8 cellular contexts compared by ENCODE assay signal in genomic region chr2:212005077-212005671, GRCh38.
DNase-seq lines count a peak whose midpoint lies in the region; ATAC-seq and TF ChIP-seq lines count a peak whose summit lies in the region.

No MANE protein-coding gene starts in this region.

- no peaks in the 10 kb centered on the region for H3K27me3 ChIP-seq in colonic mucosa

- H3K9me3 ChIP-seq in colonic mucosa: no peaks in the 10 kb centered on the region

- no peak overlapping the region for H3K27ac ChIP-seq in colonic mucosa

- DNase-seq in ACHN (peak; percentile 51), GM13977 (ENCODE audit: low spot score) (peak; percentile 20), NCI-H446 treated with DMSO at 0.1 percent for 48 hours (lab: John Stamatoyannopoulos, UW) (peak; percentile 64), colonic mucosa (peak; percentile 20), myocyte (ENCODE audit: low read depth) (peak; percentile 59), mesenteric fat pad (ENCODE audit: low spot score) (no peak)
- no peak for DNase-seq in stimulated activated naive CD4-positive, alpha-beta T cell treated with Interleukin-2 at 50 U/mL for 16 hours (lab: John Stamatoyannopoulos, UW)

- peak; percentile 65 for TF ChIP-seq CTCF in GM13977 (IDR thresholded peaks at IDR 0.05; ENCODE audit: extremely low read depth, insufficient read depth, missing control alignments)
- TF ChIP-seq CTCF in colonic mucosa (IDR thresholded peaks at IDR 0.05): no peak

- H3K4me3 ChIP-seq in colonic mucosa: no peak overlapping the region

- H3K4me1 ChIP-seq in colonic mucosa: no peaks in the 10 kb centered on the region

- intact Hi-C loops in colonic mucosa (cut with DNase I): no loop called here

- no peak overlapping the region for H3K9ac ChIP-seq in colonic mucosa (ENCODE audit: low read depth in 2 of 2, low read length in 2 of 2)

- no peaks in the 10 kb centered on the region for H3K36me3 ChIP-seq in colonic mucosa

- ATAC-seq in HG02885 (IDR thresholded peaks at IDR 0.05; ENCODE audit: poor library complexity, unreplicated experiment): peak; percentile 90

- in situ Hi-C loops in ACHN (cut with HindIII; ENCODE audit: low pct_ligation_motif_present, low pct_unique_long_range_greater_than_20kb, low sequenced_read_pairs): no loop called here
- in situ Hi-C loops in GM13977 (cut with MboI; ENCODE audit: low pct_unique_long_range_greater_than_20kb, low sequenced_read_pairs, unreplicated experiment): no loop called here

Comparison
In these comparisons a context has a peak if more than half of its experiments do, and no peak if none do; other contexts are left out.
1. DNase-seq: peak in ACHN (single experiment), GM13977 (single experiment), NCI-H446 treated with DMSO at 0.1 percent for 48 hours (single experiment), colonic mucosa (single experiment) and myocyte (single experiment); none in stimulated activated naive CD4-positive, alpha-beta T cell treated with Interleukin-2 at 50 U/mL for 16 hours (single experiment) and mesenteric fat pad (single experiment).